Comparison of ENCODE assay signal across 16 cellular contexts in genomic region chr1:113941245-113941559, GRCh38. TPM values are rescaled to one million over a fixed set of nuclear protein-coding genes. Genes with fewer than 3 reads are reported as not detected.
DNase-seq lines count a peak whose midpoint lies in the region; ATAC-seq, FAIRE-seq and TF ChIP-seq lines count a peak whose summit lies in the region.
"Had no signal": no experiment of that assay in that cellular context is flagged by ENCODE, and none has a peak within 500 bp of the region (broad histone marks: within the 10 kb centered on the region; RNA-seq: fewer than 3 reads in every experiment).

No MANE protein-coding gene starts in this region.

- FAIRE-seq in GM12891 (lab: Jason Lieb, UNC), result peak; percentile 56
- FAIRE-seq: TTC549 had no signal

- no peaks in the 10 kb centered on the region for H3K27me3 Mint-ChIP-seq in CD4-positive, CD25-positive, alpha-beta regulatory T cell
- H3K27me3 Mint-ChIP-seq in activated CD4-positive, alpha-beta memory T cell treated with anti-CD3 and anti-CD28 coated beads for 36 hours, result no peaks in the 10 kb centered on the region
- no peaks in the 10 kb centered on the region for H3K27me3 Mint-ChIP-seq in memory B cell

- no peaks in the 10 kb centered on the region for H3K9me3 ChIP-seq in CD4-positive, CD25-positive, alpha-beta regulatory T cell (ENCODE audit: control insufficient read depth in 2 of 2, low read length in 2 of 2)
- H3K9me3 ChIP-seq: colonic mucosa had no signal

- peaks cover 58% of the 10 kb centered on the region for H3K4me1 ChIP-seq in CD4-positive, CD25-positive, alpha-beta regulatory T cell (ENCODE audit: control insufficient read depth, insufficient read depth, low read length, poor library complexity, severe bottlenecking)
- H3K4me1 ChIP-seq: colonic mucosa had no signal

- H3K36me3 Mint-ChIP-seq in CD4-positive, CD25-positive, alpha-beta regulatory T cell, result peaks cover 21% of the 10 kb centered on the region
- peaks cover 39% of the 10 kb centered on the region for H3K36me3 Mint-ChIP-seq in activated CD4-positive, alpha-beta memory T cell treated with anti-CD3 and anti-CD28 coated beads for 36 hours
- H3K36me3 Mint-ChIP-seq in memory B cell, result peaks cover 28% of the 10 kb centered on the region

- no peak for ATAC-seq in CD4-positive, CD25-positive, alpha-beta regulatory T cell (ENCODE audit: low read depth in 2 of 2)
- no peak for ATAC-seq in memory B cell (ENCODE audit: low read depth)

- intact Hi-C loops in activated CD4-positive, alpha-beta memory T cell treated with anti-CD3 and anti-CD28 coated beads for 36 hours (cut with micrococcal nuclease), result no loop called here

- peaks cover 31 to 82% (median 61%) of the 10 kb centered on the region in 4 donors for H3K4me1 Mint-ChIP-seq in CD4-positive, CD25-positive, alpha-beta regulatory T cell
- H3K4me1 Mint-ChIP-seq in activated CD4-positive, alpha-beta memory T cell treated with anti-CD3 and anti-CD28 coated beads for 36 hours (ENCODE audit: low read depth), result peaks cover 75% of the 10 kb centered on the region
- H3K4me1 Mint-ChIP-seq in memory B cell, result peaks cover 36% of the 10 kb centered on the region

- peak overlapping the region; percentile 61 for H3K27ac ChIP-seq in CD4-positive, CD25-positive, alpha-beta regulatory T cell (ENCODE audit: insufficient read depth, low read length, poor library complexity, severe bottlenecking)
- H3K27ac ChIP-seq: colonic mucosa, epithelial cell of prostate had no signal

- no peak for DNase-seq in CD4-positive, CD25-positive, alpha-beta regulatory T cell
- DNase-seq in GM12891 (ENCODE audit: insufficient read length, low spot score) (no peak), memory B cell (ENCODE audit: low spot score in 2 of 2) (no peak), activated gamma-delta T cell treated with Interleukin-2 at 50 U/mL for 16 hours (no peak), KBM-7 (no peak), NCI-H2171 treated with DMSO at 0.1 percent for 48 hours (lab: John Stamatoyannopoulos, UW) (no peak)
- DNase-seq in activated CD4-positive, alpha-beta memory T cell treated with anti-CD3 and anti-CD28 coated beads for 36 hours, result no peak
- DNase-seq: anterior cingulate cortex, colonic mucosa, mesendoderm, NCI-H1092 treated with DMSO at 0.1 percent for 48 hours, NCI-H2171, SHP77 treated with DMSO at 0.1 percent for 48 hours had no signal

- H3K27me3 ChIP-seq in CD4-positive, CD25-positive, alpha-beta regulatory T cell (ENCODE audit: control insufficient read depth, insufficient read depth, low read length), result no peaks in the 10 kb centered on the region
- H3K27me3 ChIP-seq: colonic mucosa had no signal

- no peak for TF ChIP-seq POLR2A in GM12891 (IDR thresholded peaks at IDR 0.05; ENCODE audit: low read depth, low read length)

- POLR2A ChIA-PET in activated CD4-positive, alpha-beta memory T cell treated with anti-CD3 and anti-CD28 coated beads for 36 hours (lab: Charles Lee), result interaction anchor here (0.9 to 5.1 kb wide), 3 partner anchors 11 to 400 kb away, joined by 3 to 58 read pairs (median 4); partner anchors contain the start of genes AP4B1 and HIPK1

- peaks cover 33% of the 10 kb centered on the region for H3K36me3 ChIP-seq in CD4-positive, CD25-positive, alpha-beta regulatory T cell (ENCODE audit: control insufficient read depth, insufficient read depth, low read length)
- H3K36me3 ChIP-seq: colonic mucosa had no signal

- H3K4me3 Mint-ChIP-seq in CD4-positive, CD25-positive, alpha-beta regulatory T cell, result peak overlapping the region in 3 of 4 donors; percentile 82 to 84 (median 83)
- H3K4me3 Mint-ChIP-seq in activated CD4-positive, alpha-beta memory T cell treated with anti-CD3 and anti-CD28 coated beads for 36 hours, result no peak overlapping the region
- H3K4me3 Mint-ChIP-seq in memory B cell, result no peak overlapping the region

- no peaks in the 10 kb centered on the region for H3K9me3 Mint-ChIP-seq in CD4-positive, CD25-positive, alpha-beta regulatory T cell
- no peaks in the 10 kb centered on the region for H3K9me3 Mint-ChIP-seq in activated CD4-positive, alpha-beta memory T cell treated with anti-CD3 and anti-CD28 coated beads for 36 hours
- no peaks in the 10 kb centered on the region for H3K9me3 Mint-ChIP-seq in memory B cell

- in situ Hi-C loops in KBM-7 (cut with MboI; ENCODE audit: low pct_unique_long_range_greater_than_20kb, low sequenced_read_pairs), result no loop called here

- H3K27ac Mint-ChIP-seq in CD4-positive, CD25-positive, alpha-beta regulatory T cell, result peak overlapping the region; percentile 83 to 96 (median 89)
- H3K27ac Mint-ChIP-seq in activated CD4-positive, alpha-beta memory T cell treated with anti-CD3 and anti-CD28 coated beads for 36 hours, result peak overlapping the region; percentile 85
- H3K27ac Mint-ChIP-seq in memory B cell, result peak overlapping the region; percentile 45

- H3K4me3 ChIP-seq in CD4-positive, CD25-positive, alpha-beta regulatory T cell (ENCODE audit: low read depth, low read length), result peak overlapping the region; percentile 68
- H3K4me3 ChIP-seq: colonic mucosa had no signal

- CTCF ChIA-PET in activated CD4-positive, alpha-beta memory T cell treated with anti-CD3 and anti-CD28 coated beads for 36 hours (lab: Charles Lee), result interaction anchor here (1.0 to 3.2 kb wide), 5 partner anchors 11 to 67 kb away, joined by 3 to 21 read pairs (median 3); no protein-coding TSS in a partner anchor

TF ChIP-seq in GM12891, 5 proteins besides CTCF, POLR2A, EP300 and RAD21:
- TF ChIP-seq PAX5 (IDR thresholded peaks at IDR 0.05; ENCODE audit: insufficient read depth, low read length, severe bottlenecking) (no peak), POLR2AphosphoS5 (IDR thresholded peaks at IDR 0.05; ENCODE audit: low read depth, low read length) (no peak), POU2F2 (IDR thresholded peaks at IDR 0.05; ENCODE audit: low read depth, low read length) (no peak)

RNA-seq across cellular contexts. Expression of gene HIPK1, which starts 12.1 kb away (rescaled TPM):
- total RNA-seq in CD4-positive, CD25-positive, alpha-beta regulatory T cell, result 189 TPM
- polyA plus RNA-seq in CD4-positive, CD25-positive, alpha-beta regulatory T cell, result 10 to 100 TPM in 2 of 4 donors, 1 to 10 TPM in 2; 8.6 to 12.5 (median 11.0) TPM
- 7.6 TPM for polyA plus RNA-seq in GM12891 (2012; ENCODE audit: low read depth, missing spikeins)
- total RNA-seq in activated CD4-positive, alpha-beta memory T cell treated with anti-CD3 and anti-CD28 coated beads for 36 hours, result 10 to 100 TPM; 55.3 to 55.7 TPM

RNA-seq across cellular contexts. Expression of gene DCLRE1B, which starts 36.1 kb away (rescaled TPM):
- 7.0 TPM for total RNA-seq in CD4-positive, CD25-positive, alpha-beta regulatory T cell
- 1 to 10 TPM; 2.2 to 6.6 (median 4.7) TPM for polyA plus RNA-seq in CD4-positive, CD25-positive, alpha-beta regulatory T cell
- polyA plus RNA-seq in GM12891 (2012; ENCODE audit: low read depth, missing spikeins), result 5.7 TPM
- total RNA-seq in activated CD4-positive, alpha-beta memory T cell treated with anti-CD3 and anti-CD28 coated beads for 36 hours, result 10 to 100 TPM; 19.4 to 19.6 TPM

RNA-seq across cellular contexts. Expression of gene AP4B1, which starts 36.6 kb away (rescaled TPM):
- 53.6 TPM for total RNA-seq in CD4-positive, CD25-positive, alpha-beta regulatory T cell
- 10 to 100 TPM; 12.9 to 16.1 (median 14.5) TPM for polyA plus RNA-seq in CD4-positive, CD25-positive, alpha-beta regulatory T cell
- polyA plus RNA-seq in GM12891 (2012; ENCODE audit: low read depth, missing spikeins), result 19.3 TPM
- total RNA-seq in activated CD4-positive, alpha-beta memory T cell treated with anti-CD3 and anti-CD28 coated beads for 36 hours, result 10 to 100 TPM; 41.4 to 42.2 TPM

RNA-seq across cellular contexts. Expression of gene OLFML3, which starts 38.1 kb away (rescaled TPM):
- total RNA-seq in CD4-positive, CD25-positive, alpha-beta regulatory T cell, result 0.64 TPM
- polyA plus RNA-seq in CD4-positive, CD25-positive, alpha-beta regulatory T cell, result not detected
- not detected for polyA plus RNA-seq in GM12891 (2012; ENCODE audit: low read depth, missing spikeins)
- under 1 TPM in 1 of 2 experiments, not detected in 1; 0.21 TPM for total RNA-seq in activated CD4-positive, alpha-beta memory T cell treated with anti-CD3 and anti-CD28 coated beads for 36 hours

RNA-seq across cellular contexts. Expression of gene BCL2L15, which starts 53.8 kb away (rescaled TPM):
- total RNA-seq in CD4-positive, CD25-positive, alpha-beta regulatory T cell, result 2.2 TPM
- 1 to 10 TPM in 1 of 4 donors, under 1 TPM in 3; 0.30 to 2.1 (median 0.63) TPM for polyA plus RNA-seq in CD4-positive, CD25-positive, alpha-beta regulatory T cell
- 0.42 TPM for polyA plus RNA-seq in GM12891 (2012; ENCODE audit: low read depth, missing spikeins)
- under 1 TPM; 0.22 to 0.93 TPM for total RNA-seq in activated CD4-positive, alpha-beta memory T cell treated with anti-CD3 and anti-CD28 coated beads for 36 hours
- total RNA-seq: H4 had no signal

Comparison
In these comparisons a context has a peak if more than half of its experiments do, and no peak if none do; other contexts are left out.
1. H3K4me3 Mint-ChIP-seq: peak in CD4-positive, CD25-positive, alpha-beta regulatory T cell (3 of 4); none in activated CD4-positive, alpha-beta memory T cell treated with anti-CD3 and anti-CD28 coated beads for 36 hours (single experiment) and memory B cell (single experiment).
2. Peak in every context shown above with its lines, with median percentiles within 50 percentile points of each other: H3K27ac Mint-ChIP-seq.